In genomic region chr4:122764071-122764807, GRCh38 we compare ENCODE assay signal across 12 cellular contexts. TPM values are rescaled to one million over a fixed set of nuclear protein-coding genes. Genes with fewer than 3 reads are reported as not detected.
A peak's percentile ranks its signal among the peaks of the same experiment; 100 is the strongest.
DNase-seq lines count a peak whose midpoint lies in the region; ATAC-seq and TF ChIP-seq lines count a peak whose summit lies in the region.
"Had no signal": no experiment of that assay in that cellular context is flagged by ENCODE, and none has a peak within 500 bp of the region (broad histone marks: within the 10 kb centered on the region; RNA-seq: fewer than 3 reads in every experiment).

No MANE protein-coding gene starts in this region.

- no peaks in the 10 kb centered on the region for H3K79me2 ChIP-seq in hepatocyte

- H3K36me3 ChIP-seq in BLaER1 treated with 17β-estradiol and CSF1 and Interleukin-3, amounts not matched to agents 10 nM and 100 nM = no peaks in the 10 kb centered on the region
- H3K36me3 ChIP-seq in hepatocyte (replicated peaks; ENCODE audit: insufficient read depth, low read depth) (no peaks in the 10 kb centered on the region), tibial nerve (no peaks in the 10 kb centered on the region), vagina (no peaks in the 10 kb centered on the region)

- TF ChIP-seq POLR2A in tibial nerve (IDR thresholded peaks at IDR 0.05) (no peak), vagina (IDR thresholded peaks at IDR 0.05) (no peak)

- no peak overlapping the region for H3K27ac ChIP-seq in BLaER1 treated with 17β-estradiol and CSF1 and Interleukin-3, amounts not matched to agents 10 nM and 100 nM
- H3K27ac ChIP-seq in hepatocyte (peak overlapping the region; percentile 57), tibial nerve (no peak overlapping the region), vagina (no peak overlapping the region)
- H3K27ac ChIP-seq: HL-60 had no signal

- H2AFZ ChIP-seq in hepatocyte = no peak overlapping the region

- H3K4me3 ChIP-seq in BLaER1 treated with 17β-estradiol and CSF1 and Interleukin-3, amounts not matched to agents 10 nM and 100 nM = no peak overlapping the region
- H3K4me3 ChIP-seq in hepatocyte (no peak overlapping the region), tibial nerve (no peak overlapping the region), vagina (no peak overlapping the region)
- H3K4me3 ChIP-seq: skin epidermis had no signal

- peaks cover 0 to 16% (median 0%) of the 10 kb centered on the region in 11 experiments; a peak in 6 of 22 replicates for H3K27me3 ChIP-seq in BLaER1 treated with 17β-estradiol and CSF1 and Interleukin-3, amounts not matched to agents 10 nM and 100 nM
- H3K27me3 ChIP-seq in hepatocyte = no peaks in the 10 kb centered on the region
- no peaks in the 10 kb centered on the region for H3K27me3 ChIP-seq in tibial nerve
- no peaks in the 10 kb centered on the region for H3K27me3 ChIP-seq in vagina

- H3K9me2 ChIP-seq in hepatocyte (replicated peaks; ENCODE audit: insufficient read depth) = no peaks in the 10 kb centered on the region

- H3K9ac ChIP-seq in BLaER1 treated with 17β-estradiol and CSF1 and Interleukin-3, amounts not matched to agents 10 nM and 100 nM = no peak overlapping the region

- H3K9me3 ChIP-seq in BLaER1 treated with 17β-estradiol and CSF1 and Interleukin-3, amounts not matched to agents 10 nM and 100 nM (replicated peaks in 1 of 11) = no peaks in the 10 kb centered on the region
- no peaks in the 10 kb centered on the region for H3K9me3 ChIP-seq in hepatocyte (ENCODE audit: low read depth)
- no peaks in the 10 kb centered on the region for H3K9me3 ChIP-seq in tibial nerve
- no peaks in the 10 kb centered on the region for H3K9me3 ChIP-seq in vagina

- intact Hi-C loops in vagina (cut with DNase I) = no loop called here
- intact Hi-C loops in left cardiac atrium (cut with DNase I) = no loop called here

- no peak for TF ChIP-seq EP300 in tibial nerve (IDR thresholded peaks at IDR 0.05)

- peaks cover 26 to 48% (median 30%) of the 10 kb centered on the region in 10 experiments for H3K4me1 ChIP-seq in BLaER1 treated with 17β-estradiol and CSF1 and Interleukin-3, amounts not matched to agents 10 nM and 100 nM
- H3K4me1 ChIP-seq in hepatocyte (ENCODE audit: insufficient read depth) (peaks cover 7% of the 10 kb centered on the region), tibial nerve (peaks cover 0 to 12% (median 0%) of the 10 kb centered on the region in 4 donors), vagina (no peaks in the 10 kb centered on the region)

- H4K20me1 ChIP-seq in BLaER1 treated with 17β-estradiol and CSF1 and Interleukin-3, amounts not matched to agents 10 nM and 100 nM = no peaks in the 10 kb centered on the region
- no peaks in the 10 kb centered on the region for H4K20me1 ChIP-seq in hepatocyte (ENCODE audit: insufficient read depth, poor library complexity, severe bottlenecking)

- DNase-seq in amniotic stem cell (lab: John Stamatoyannopoulos, UW) (peak; percentile 43), hepatocyte (ENCODE audit: low spot score) (no peak), tibial nerve (ENCODE audit: low spot score in 2 of 2) (no peak), vagina (ENCODE audit: extremely low spot score in 2 of 2) (no peak), left cardiac atrium (no peak)
- DNase-seq: NCI-H446 treated with DMSO at 0.1 percent for 48 hours, Right ventricle myocardium superior had no signal

- ATAC-seq in HG02763 (IDR thresholded peaks at IDR 0.05; ENCODE audit: unreplicated experiment) (peak; percentile 10), HG02623 (IDR thresholded peaks at IDR 0.05; ENCODE audit: unreplicated experiment) (no peak), left cardiac atrium (no peak)

- no peak for TF ChIP-seq CTCF in hepatocyte (IDR thresholded peaks at IDR 0.05; ENCODE audit: poor library complexity)
- no peak for TF ChIP-seq CTCF in tibial nerve (IDR thresholded peaks at IDR 0.05)
- TF ChIP-seq CTCF in vagina (IDR thresholded peaks at IDR 0.05) = no peak

- 81% methylated on average over 5 of the region's 5 CpGs for WGBS in hepatocyte (ENCODE audit: low lambda C conversion rate, missing lambda C conversion rate)
- 62 to 69% methylated on average over 5 of the region's 5 CpGs for WGBS in tibial nerve, 2 donors

- peak overlapping the region in 7 of 11 experiments; percentile 6 to 81 (median 63); a peak in 10 of 22 replicates for H3K4me2 ChIP-seq in BLaER1 treated with 17β-estradiol and CSF1 and Interleukin-3, amounts not matched to agents 10 nM and 100 nM
- no peak overlapping the region for H3K4me2 ChIP-seq in hepatocyte

RNA-seq across cellular contexts. Expression of gene BBS12, which starts 31.7 kb away (rescaled TPM):
- 3.9 and 4.7 TPM in 2 replicates for total RNA-seq in hepatocyte
- 3.0 and 4.3 TPM in 2 replicates for polyA plus RNA-seq in hepatocyte
- 1 to 10 TPM; 2.9 to 6.7 (median 5.3) TPM for total RNA-seq in tibial nerve
- 2.2 TPM for total RNA-seq in vagina
- total RNA-seq in left cardiac atrium = 1 to 10 TPM; 4.7 to 8.9 TPM
